Comparison of ENCODE assay signal across 1 cellular context in the genomic region with DNA sequence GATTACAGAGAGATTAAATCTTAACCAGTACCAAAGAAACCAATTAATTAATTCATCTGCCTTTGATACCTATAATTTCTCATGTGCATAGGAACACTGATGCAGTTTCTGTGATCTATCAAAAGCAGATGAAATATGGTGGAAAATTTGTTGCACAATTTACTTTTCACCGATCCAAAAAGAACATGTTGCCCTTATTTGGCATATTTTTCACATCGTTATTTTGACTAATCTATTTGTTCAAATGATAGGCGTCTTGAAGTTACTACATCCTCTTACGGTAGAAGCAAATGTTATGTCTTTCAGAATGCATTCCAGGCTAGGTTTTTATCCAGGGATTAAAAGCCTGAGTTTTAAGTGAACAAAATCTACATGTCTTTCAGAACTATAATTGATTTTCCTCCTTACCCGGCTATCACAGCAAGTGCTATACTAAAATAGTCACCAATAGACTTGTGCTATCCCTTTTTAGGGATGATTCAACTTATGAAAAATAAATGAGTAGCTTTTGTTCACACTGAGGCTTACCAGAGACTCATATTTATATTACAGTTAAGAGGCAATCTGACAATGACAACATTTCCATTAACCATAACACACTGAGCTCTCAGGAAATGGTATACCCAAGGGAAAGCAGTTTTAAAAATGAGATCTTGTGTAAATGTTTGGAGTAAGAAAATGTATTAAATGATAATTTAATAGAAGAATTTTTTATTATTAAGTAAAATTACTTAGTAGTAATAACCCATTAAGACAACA.
TF ChIP-seq lines count a peak whose summit lies in the region.

No MANE protein-coding gene starts in this region.

TF ChIP-seq in HCT116, 20 proteins besides CTCF, POLR2A, EP300 and RAD21 (continued from another document):
- no peak for TF ChIP-seq CEBPB (IDR thresholded peaks at IDR 0.05; ENCODE audit: low read depth)
- TF ChIP-seq SRF (IDR thresholded peaks at IDR 0.05; ENCODE audit: low read depth): no peak
- TF ChIP-seq, protein P1, sequence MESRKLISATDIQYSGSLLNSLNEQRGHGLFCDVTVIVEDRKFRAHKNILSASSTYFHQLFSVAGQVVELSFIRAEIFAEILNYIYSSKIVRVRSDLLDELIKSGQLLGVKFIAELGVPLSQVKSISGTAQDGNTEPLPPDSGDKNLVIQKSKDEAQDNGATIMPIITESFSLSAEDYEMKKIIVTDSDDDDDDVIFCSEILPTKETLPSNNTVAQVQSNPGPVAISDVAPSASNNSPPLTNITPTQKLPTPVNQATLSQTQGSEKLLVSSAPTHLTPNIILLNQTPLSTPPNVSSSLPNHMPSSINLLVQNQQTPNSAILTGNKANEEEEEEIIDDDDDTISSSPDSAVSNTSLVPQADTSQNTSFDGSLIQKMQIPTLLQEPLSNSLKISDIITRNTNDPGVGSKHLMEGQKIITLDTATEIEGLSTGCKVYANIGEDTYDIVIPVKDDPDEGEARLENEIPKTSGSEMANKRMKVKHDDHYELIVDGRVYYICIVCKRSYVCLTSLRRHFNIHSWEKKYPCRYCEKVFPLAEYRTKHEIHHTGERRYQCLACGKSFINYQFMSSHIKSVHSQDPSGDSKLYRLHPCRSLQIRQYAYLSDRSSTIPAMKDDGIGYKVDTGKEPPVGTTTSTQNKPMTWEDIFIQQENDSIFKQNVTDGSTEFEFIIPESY (IDR thresholded peaks at IDR 0.05; ENCODE audit: extremely low read depth, insufficient replicate concordance, low read length): no peak
- TF ChIP-seq EZH2phosphoT487 (IDR thresholded peaks at IDR 0.05; ENCODE audit: borderline replicate concordance): no peak
- TF ChIP-seq ELF1 (IDR thresholded peaks at IDR 0.05; ENCODE audit: borderline replicate concordance, low read depth): no peak
- no peak for TF ChIP-seq YY1 (IDR thresholded peaks at IDR 0.05; ENCODE audit: extremely low read depth, insufficient replicate concordance, low read depth, low read length)
- no peak for TF ChIP-seq ZFX (IDR thresholded peaks at IDR 0.05)
- TF ChIP-seq CBX3 (IDR thresholded peaks at IDR 0.05; ENCODE audit: low read depth): no peak
- no peak for TF ChIP-seq TCF7L2 (IDR thresholded peaks at IDR 0.05; ENCODE audit: borderline replicate concordance, extremely low read depth, insufficient read depth, insufficient read length)
- TF ChIP-seq JUND (IDR thresholded peaks at IDR 0.05): no peak
- TF ChIP-seq SIN3A (IDR thresholded peaks at IDR 0.05; ENCODE audit: low read depth): no peak
- no peak for TF ChIP-seq ZNF274 (IDR thresholded peaks at IDR 0.05; ENCODE audit: low read depth, low read length)
- TF ChIP-seq, protein P2, sequence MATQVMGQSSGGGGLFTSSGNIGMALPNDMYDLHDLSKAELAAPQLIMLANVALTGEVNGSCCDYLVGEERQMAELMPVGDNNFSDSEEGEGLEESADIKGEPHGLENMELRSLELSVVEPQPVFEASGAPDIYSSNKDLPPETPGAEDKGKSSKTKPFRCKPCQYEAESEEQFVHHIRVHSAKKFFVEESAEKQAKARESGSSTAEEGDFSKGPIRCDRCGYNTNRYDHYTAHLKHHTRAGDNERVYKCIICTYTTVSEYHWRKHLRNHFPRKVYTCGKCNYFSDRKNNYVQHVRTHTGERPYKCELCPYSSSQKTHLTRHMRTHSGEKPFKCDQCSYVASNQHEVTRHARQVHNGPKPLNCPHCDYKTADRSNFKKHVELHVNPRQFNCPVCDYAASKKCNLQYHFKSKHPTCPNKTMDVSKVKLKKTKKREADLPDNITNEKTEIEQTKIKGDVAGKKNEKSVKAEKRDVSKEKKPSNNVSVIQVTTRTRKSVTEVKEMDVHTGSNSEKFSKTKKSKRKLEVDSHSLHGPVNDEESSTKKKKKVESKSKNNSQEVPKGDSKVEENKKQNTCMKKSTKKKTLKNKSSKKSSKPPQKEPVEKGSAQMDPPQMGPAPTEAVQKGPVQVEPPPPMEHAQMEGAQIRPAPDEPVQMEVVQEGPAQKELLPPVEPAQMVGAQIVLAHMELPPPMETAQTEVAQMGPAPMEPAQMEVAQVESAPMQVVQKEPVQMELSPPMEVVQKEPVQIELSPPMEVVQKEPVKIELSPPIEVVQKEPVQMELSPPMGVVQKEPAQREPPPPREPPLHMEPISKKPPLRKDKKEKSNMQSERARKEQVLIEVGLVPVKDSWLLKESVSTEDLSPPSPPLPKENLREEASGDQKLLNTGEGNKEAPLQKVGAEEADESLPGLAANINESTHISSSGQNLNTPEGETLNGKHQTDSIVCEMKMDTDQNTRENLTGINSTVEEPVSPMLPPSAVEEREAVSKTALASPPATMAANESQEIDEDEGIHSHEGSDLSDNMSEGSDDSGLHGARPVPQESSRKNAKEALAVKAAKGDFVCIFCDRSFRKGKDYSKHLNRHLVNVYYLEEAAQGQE (IDR thresholded peaks at IDR 0.05; ENCODE audit: low read depth): no peak
